ENCODE assay signal across 8 cellular contexts in the genomic region with DNA sequence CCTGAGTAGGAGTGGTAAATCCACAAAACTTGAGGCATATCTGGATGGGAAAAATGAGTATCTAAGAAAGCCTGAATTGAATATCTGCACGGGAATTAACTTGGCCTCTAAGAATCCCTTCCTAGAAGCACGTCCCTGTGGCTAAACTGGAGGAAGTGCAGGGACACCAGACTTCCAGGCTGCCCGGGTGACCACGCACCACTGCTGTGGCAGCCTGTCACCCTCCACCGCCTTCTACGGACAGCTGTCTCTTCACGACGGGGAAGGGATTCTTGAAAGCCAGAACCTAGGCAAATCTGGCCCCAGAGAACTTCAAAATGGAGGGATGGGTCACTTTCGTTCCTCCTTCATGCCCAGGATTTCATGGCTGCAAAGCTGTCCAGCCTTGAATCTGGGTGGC. TPM values are rescaled to one million over a fixed set of nuclear protein-coding genes. Genes with fewer than 3 reads are reported as not detected.
DNase-seq lines count a peak whose midpoint lies in the region; ATAC-seq, FAIRE-seq and TF ChIP-seq lines count a peak whose summit lies in the region.
"Not testable (repeated sequence)": the region's sequence is repeated elsewhere in the genome, so short reads cannot be mapped to it uniquely, and the experiment has no call there.

No MANE protein-coding gene starts in this region.

- TF ChIP-seq CTCF in WTC11 (IDR thresholded peaks at IDR 0.05); H1 (IDR thresholded peaks at IDR 0.05; ENCODE audit: control extremely low read depth in 1 of 3, insufficient read depth in 1 of 3, low read depth in 1 of 3, low read length in 3 of 3): not testable (repeated sequence)

- H3K4me2 ChIP-seq in BLaER1 (peak overlapping the region; percentile 42), H1 (ENCODE audit: insufficient read depth in 1 of 2, low read depth in 2 of 2, low read length in 2 of 2) (peak overlapping the region; percentile 58 to 65; a peak in 2 of 4 replicates)
- not testable (repeated sequence) for H3K4me2 ChIP-seq in neuronal stem cell (ENCODE audit: insufficient read depth, low read length, poor library complexity, severe bottlenecking)

- H3K79me1 ChIP-seq in H1 (ENCODE audit: low read depth, low read length); neuronal stem cell (ENCODE audit: low read depth, low read length): not testable (repeated sequence)

- H3K9me3 Mint-ChIP-seq in CD4-positive, alpha-beta memory T cell; WTC11; naive thymus-derived CD4-positive, alpha-beta T cell: not testable (repeated sequence)

- not testable (repeated sequence) for TF ChIP-seq POLR2A in H1 (IDR thresholded peaks at IDR 0.05; ENCODE audit: control extremely low read depth in 1 of 2, low read depth in 2 of 2, low read length in 2 of 2)

- H3K27me3 ChIP-seq in BLaER1 = peaks cover 59% of the 10 kb centered on the region
- H3K27me3 ChIP-seq in CD4-positive, alpha-beta memory T cell (ENCODE audit: insufficient read depth, low read length); H1 (replicated peaks in 1 of 4; ENCODE audit: control insufficient read depth in 3 of 4, extremely low read depth in 1 of 4, insufficient read depth in 3 of 4, low read length in 3 of 4); naive thymus-derived CD4-positive, alpha-beta T cell (ENCODE audit: control insufficient read depth in 2 of 2, insufficient read depth in 2 of 2, low read length in 2 of 2); neuronal stem cell (ENCODE audit: control insufficient read depth in 3 of 3, insufficient read depth in 3 of 3, low read depth in 1 of 3, low read length in 3 of 3): not testable (repeated sequence)

- DNase-seq in CD4-positive, alpha-beta memory T cell; HTR-8/SVneo (ENCODE audit: insufficient read length, low spot score); WTC11 (ENCODE audit: low spot score); H1 (ENCODE audit: low read depth in 1 of 2, low spot score in 2 of 2); naive thymus-derived CD4-positive, alpha-beta T cell; neuronal stem cell (ENCODE audit: low spot score): not testable (repeated sequence)
- peak; percentile 54 for DNase-seq in left kidney (ENCODE audit: low read depth, low spot score)

- H2BK120ac ChIP-seq in H1 (replicated peaks; ENCODE audit: low read depth, low read length); neuronal stem cell (ENCODE audit: low read depth, low read length): not testable (repeated sequence)

- H3K36me3 Mint-ChIP-seq in CD4-positive, alpha-beta memory T cell; WTC11; naive thymus-derived CD4-positive, alpha-beta T cell: not testable (repeated sequence)

- H3K27ac ChIP-seq in BLaER1; CD4-positive, alpha-beta memory T cell (ENCODE audit: low read depth, low read length); H1 (ENCODE audit: low read depth, low read length); naive thymus-derived CD4-positive, alpha-beta T cell (ENCODE audit: low read depth, low read length); neuronal stem cell (replicated peaks; ENCODE audit: low read length): not testable (repeated sequence)

- H3K27ac Mint-ChIP-seq in CD4-positive, alpha-beta memory T cell = peak overlapping the region in 2 of 7 donors; percentile 31 to 54
- not testable (repeated sequence) for H3K27ac Mint-ChIP-seq in WTC11
- peak overlapping the region in 3 of 9 donors; percentile 30 to 88 (median 49) for H3K27ac Mint-ChIP-seq in naive thymus-derived CD4-positive, alpha-beta T cell

- not testable (repeated sequence) for H4K8ac ChIP-seq in H1 (ENCODE audit: extremely low read depth, insufficient read depth, low read length); neuronal stem cell (ENCODE audit: low read depth, low read length)

- not testable (repeated sequence) for H3K4ac ChIP-seq in H1 (replicated peaks; ENCODE audit: insufficient read length, low read depth, low read length); neuronal stem cell (ENCODE audit: low read length)

- not testable (repeated sequence) for H3K9me3 ChIP-seq in BLaER1; CD4-positive, alpha-beta memory T cell (ENCODE audit: control insufficient read depth in 1 of 2, low read length in 2 of 2); H1 (ENCODE audit: insufficient read depth in 2 of 2, low read depth in 1 of 2, low read length in 1 of 2); naive thymus-derived CD4-positive, alpha-beta T cell (ENCODE audit: control insufficient read depth in 2 of 3, low read length in 3 of 3); neuronal stem cell (replicated peaks in 1 of 2; ENCODE audit: control insufficient read depth in 2 of 2, insufficient read depth in 1 of 2, low read depth in 1 of 2, low read length in 2 of 2)

- H3K23me2 ChIP-seq in H1 (ENCODE audit: low read depth, low read length) = not testable (repeated sequence)

- not testable (repeated sequence) for TF ChIP-seq RAD21 in H1 (IDR thresholded peaks at IDR 0.05 in 1 of 2, conservative IDR thresholded peaks at IDR 0.05 in 1 of 2; ENCODE audit: low read depth in 2 of 2, low read length in 2 of 2)

- H4K20me1 ChIP-seq in BLaER1 = peaks cover 21% of the 10 kb centered on the region
- H4K20me1 ChIP-seq in H1 (replicated peaks in 1 of 2; ENCODE audit: control insufficient read depth in 1 of 2, insufficient read depth in 2 of 2, low read length in 2 of 2) = not testable (repeated sequence)

- H2BK12ac ChIP-seq in H1 (ENCODE audit: low read depth, low read length); neuronal stem cell (ENCODE audit: low read length): not testable (repeated sequence)

- H3K4me1 Mint-ChIP-seq in CD4-positive, alpha-beta memory T cell = peaks cover 10 to 44% (median 26%) of the 10 kb centered on the region in 4 donors
- H3K4me1 Mint-ChIP-seq in WTC11 = peaks cover 33% of the 10 kb centered on the region
- H3K4me1 Mint-ChIP-seq in naive thymus-derived CD4-positive, alpha-beta T cell = peaks cover 20 to 40% (median 27%) of the 10 kb centered on the region in 7 donors

- CTCF ChIA-PET in CD4-positive, alpha-beta memory T cell (lab: Charles Lee; ENCODE audit: partially characterized antibody); naive thymus-derived CD4-positive, alpha-beta T cell (lab: Charles Lee): not testable (repeated sequence)
- CTCF ChIA-PET in WTC11 (lab: Charles Lee) = interaction anchor here (0.6 to 1.0 kb wide), 3 partner anchors 9 to 579 kb away, joined by 3 to 8 read pairs (median 5); no protein-coding TSS in a partner anchor
- CTCF ChIA-PET in H1 (lab: Charles Lee; ENCODE audit: partially characterized antibody) = interaction anchor here (1.3 to 1.4 kb wide), 4 partner anchors 9 to 140 kb away, joined by 3 to 7 read pairs (median 6); no protein-coding TSS in a partner anchor

- H2BK5ac ChIP-seq in H1 (ENCODE audit: low read depth, low read length); neuronal stem cell (ENCODE audit: low read length): not testable (repeated sequence)

- H3K79me2 ChIP-seq in H1 (ENCODE audit: control insufficient read depth in 1 of 2, insufficient read depth in 2 of 2, low read length in 2 of 2) = peaks cover 14 to 21% of the 10 kb centered on the region in 2 experiments

- H3K18ac ChIP-seq in H1 (ENCODE audit: extremely low read depth, low read length) = not testable (repeated sequence)
- peak overlapping the region; percentile 71 for H3K18ac ChIP-seq in neuronal stem cell (ENCODE audit: low read length)

- not testable (repeated sequence) for H3K27me3 Mint-ChIP-seq in CD4-positive, alpha-beta memory T cell
- H3K27me3 Mint-ChIP-seq in WTC11 (ENCODE audit: low read depth) = peaks cover 33% of the 10 kb centered on the region
- peaks cover 0 to 60% (median 0%) of the 10 kb centered on the region in 5 donors for H3K27me3 Mint-ChIP-seq in naive thymus-derived CD4-positive, alpha-beta T cell

- H2BK15ac ChIP-seq in H1 (ENCODE audit: low read length) = 0 out of 2 replicates have a peak overlapping the region, but pooled peaks have one; percentile 61
- H2BK15ac ChIP-seq in neuronal stem cell (ENCODE audit: low read length) = peak overlapping the region; percentile 94

- H2AK5ac ChIP-seq in H1 (ENCODE audit: low read depth, low read length) = not testable (repeated sequence)
- H2AK5ac ChIP-seq in neuronal stem cell (ENCODE audit: low read depth, low read length) = peak overlapping the region; percentile 56

- not testable (repeated sequence) for H2BK20ac ChIP-seq in H1 (ENCODE audit: low read length)

- not testable (repeated sequence) for H4K5ac ChIP-seq in H1 (ENCODE audit: insufficient read length, low read depth, low read length)

- not testable (repeated sequence) for H3K56ac ChIP-seq in H1 (replicated peaks; ENCODE audit: insufficient read length, low read depth, low read length)

- not testable (repeated sequence) for H2AFZ ChIP-seq in H1 (ENCODE audit: low read length)
- peak overlapping the region; percentile 11 for H2AFZ ChIP-seq in neuronal stem cell (ENCODE audit: low read length)

- H3K4me3 Mint-ChIP-seq in CD4-positive, alpha-beta memory T cell = peak overlapping the region in 5 of 8 donors; percentile 28 to 97 (median 46)
- H3K4me3 Mint-ChIP-seq in WTC11 = peak overlapping the region; percentile 83
- peak overlapping the region in 8 of 10 donors; percentile 21 to 98 (median 74) for H3K4me3 Mint-ChIP-seq in naive thymus-derived CD4-positive, alpha-beta T cell

- intact Hi-C loops in CD4-positive, alpha-beta memory T cell (cut with micrococcal nuclease) = loop anchor here (5.0 to 10.0 kb wide), 3 partner anchors 76 to 276 kb away; partner anchors contain the start of gene SAMD1
- intact Hi-C loops in naive thymus-derived CD4-positive, alpha-beta T cell (cut with micrococcal nuclease) = loop anchor here (5.0 to 10.0 kb wide), 3 partner anchors 126 to 276 kb away; partner anchors contain the start of gene DDX39A (in 1 of the 2)

- not testable (repeated sequence) for H3K14ac ChIP-seq in H1 (ENCODE audit: insufficient read length); neuronal stem cell (ENCODE audit: low read length)

- not testable (repeated sequence) for ATAC-seq in WTC11; naive thymus-derived CD4-positive, alpha-beta T cell

- not testable (repeated sequence) for TF ChIP-seq EP300 in H1 (IDR thresholded peaks at IDR 0.05; ENCODE audit: borderline replicate concordance in 1 of 2, low read depth in 2 of 2, low read length in 2 of 2)

- not testable (repeated sequence) for H3K4me3 ChIP-seq in BLaER1; CD4-positive, alpha-beta memory T cell (ENCODE audit: low read length in 2 of 2); H1 (ENCODE audit: extremely low read depth in 1 of 4, insufficient read depth in 2 of 4, low read depth in 3 of 4, low read length in 4 of 4); naive thymus-derived CD4-positive, alpha-beta T cell (ENCODE audit: low read length); neuronal stem cell (ENCODE audit: low read length in 2 of 2)

- WGBS in H1 (ENCODE audit: extremely low coverage in 1 of 2, insufficient coverage in 1 of 2, insufficient read length in 1 of 2, insufficient replicate concordance in 2 of 2, low coverage in 1 of 2, low lambda C conversion rate in 2 of 2, missing lambda C conversion rate in 1 of 2), 2 experiments = 74% methylated on average over 9 of the region's 9 CpGs; no CpG with 5 or more reads in 1 of the 2 experiments
- no CpG with 5 or more reads among the region's 9 CpGs for WGBS in neuronal stem cell (ENCODE audit: extremely low coverage in 2 of 2, insufficient read length in 2 of 2, insufficient replicate concordance in 1 of 2), 2 donors

- POLR2A ChIA-PET in CD4-positive, alpha-beta memory T cell (lab: Charles Lee; ENCODE audit: partially characterized antibody); naive thymus-derived CD4-positive, alpha-beta T cell (lab: Charles Lee): not testable (repeated sequence)
- POLR2A ChIA-PET in WTC11 (lab: Charles Lee) = interaction anchor here (0.9 kb wide), 1 partner anchor 41 kb away, joined by 4 read pairs; no protein-coding TSS in a partner anchor
- POLR2A ChIA-PET in H1 (lab: Charles Lee; ENCODE audit: partially characterized antibody) = interaction anchor here (1.0 kb wide), 1 partner anchor 80 kb away, joined by 3 read pairs; no protein-coding TSS in a partner anchor

- H3K9ac ChIP-seq in BLaER1; H1 (replicated peaks in 1 of 4; ENCODE audit: extremely low read depth in 1 of 4, low read depth in 3 of 4, low read length in 3 of 4); neuronal stem cell (ENCODE audit: low read depth, low read length, poor library complexity): not testable (repeated sequence)

- peak; percentile 36 for FAIRE-seq in HTR-8/SVneo (lab: Jason Lieb, UNC)
- not testable (repeated sequence) for FAIRE-seq in H1 (lab: Jason Lieb, UNC)

- H4K91ac ChIP-seq in H1 (replicated peaks; ENCODE audit: insufficient read length, low read length); neuronal stem cell (ENCODE audit: low read depth, low read length, poor library complexity): not testable (repeated sequence)

- not testable (repeated sequence) for H3K36me3 ChIP-seq in BLaER1; CD4-positive, alpha-beta memory T cell (ENCODE audit: insufficient read depth, low read length); H1 (ENCODE audit: control insufficient read depth in 2 of 4, insufficient read depth in 4 of 4, low read length in 3 of 4); naive thymus-derived CD4-positive, alpha-beta T cell (ENCODE audit: control insufficient read depth in 2 of 3, insufficient read depth in 3 of 3, low read length in 3 of 3); neuronal stem cell (replicated peaks in 1 of 2; ENCODE audit: control insufficient read depth in 2 of 2, insufficient read depth in 2 of 2, low read length in 2 of 2)

- H3K23ac ChIP-seq in H1 (ENCODE audit: insufficient read length); neuronal stem cell (ENCODE audit: low read depth, low read length, poor library complexity): not testable (repeated sequence)

- H3K4me1 ChIP-seq in BLaER1 (peaks cover 30% of the 10 kb centered on the region), H1 (replicated peaks in 1 of 4; ENCODE audit: control insufficient read depth in 3 of 4, insufficient read depth in 4 of 4, low read length in 3 of 4) (peaks cover 0 to 20% (median 10%) of the 10 kb centered on the region in 4 experiments; a peak in 6 of 7 replicates)
- H3K4me1 ChIP-seq in CD4-positive, alpha-beta memory T cell (ENCODE audit: insufficient read depth, low read length) = peaks cover 16% of the 10 kb centered on the region
- not testable (repeated sequence) for H3K4me1 ChIP-seq in naive thymus-derived CD4-positive, alpha-beta T cell (ENCODE audit: control insufficient read depth in 2 of 2, insufficient read depth in 2 of 2, low read length in 2 of 2); neuronal stem cell (ENCODE audit: control insufficient read depth in 2 of 2, insufficient read depth in 1 of 2, low read depth in 1 of 2, low read length in 2 of 2)

RNA-seq across cellular contexts. Expression of gene ADGRL1, which starts 2.5 kb away (rescaled TPM):
- total RNA-seq in CD4-positive, alpha-beta memory T cell = 10 to 100 TPM; 19.3 to 22.0 TPM
- 1 to 10 TPM in 1 of 2 donors, under 1 TPM in 1; 0.55 to 1.3 TPM for polyA plus RNA-seq in CD4-positive, alpha-beta memory T cell
- total RNA-seq in WTC11 (2021) = 128 to 140 TPM (median 140 TPM) in 3 replicates
- 112 and 119 TPM in 2 replicates for total RNA-seq in H1 (2021; fragmentation: NEBNext Ultra II Directional; extraction: Animal tissue kit (Norgen Biotek cat#: 25700))
- 95.6 and 158 TPM in 2 replicates for polyA plus RNA-seq in H1 (2011; rRNA removed)
- 70.7 TPM for polyA plus RNA-seq in H1 (2011; cell fraction: cytosol; rRNA removed)
- 342 TPM for polyA plus RNA-seq in H1 (2011; cell fraction: nucleus; rRNA removed)
- polyA plus RNA-seq in H1 (2012, experiment 1 of 2) = 42.7 to 97.4 TPM (median 91.9 TPM) in 4 replicates
- polyA plus RNA-seq in H1 (2012, experiment 2 of 2) = 55.8 TPM
- polyA plus RNA-seq in H1 (2013, experiment 1 of 2) = 81.7 TPM
- 76.2 TPM for polyA plus RNA-seq in H1 (2013, experiment 2 of 2)
- polyA minus RNA-seq in H1 (2011; rRNA and poly(A)+ RNA removed) = 102 and 137 TPM in 2 replicates
- polyA minus RNA-seq in H1 (2011; cell fraction: cytosol; rRNA and poly(A)+ RNA removed) = 97.0 TPM
- polyA minus RNA-seq in H1 (2011; cell fraction: nucleus; rRNA and poly(A)+ RNA removed) = 130 TPM
- total RNA-seq in naive thymus-derived CD4-positive, alpha-beta T cell = 10 to 100 TPM; 12.4 to 39.4 (median 37.8) TPM
- 1 to 10 TPM in 1 of 2 donors, under 1 TPM in 1; 0.72 to 3.0 TPM for polyA plus RNA-seq in naive thymus-derived CD4-positive, alpha-beta T cell
- polyA plus RNA-seq in neuronal stem cell (2013, experiment 1 of 2) = 41.4 TPM
- polyA plus RNA-seq in neuronal stem cell (2013, experiment 2 of 2) = 42.1 TPM
